ENCODE assay signal across 2 cellular contexts in the genomic region with DNA sequence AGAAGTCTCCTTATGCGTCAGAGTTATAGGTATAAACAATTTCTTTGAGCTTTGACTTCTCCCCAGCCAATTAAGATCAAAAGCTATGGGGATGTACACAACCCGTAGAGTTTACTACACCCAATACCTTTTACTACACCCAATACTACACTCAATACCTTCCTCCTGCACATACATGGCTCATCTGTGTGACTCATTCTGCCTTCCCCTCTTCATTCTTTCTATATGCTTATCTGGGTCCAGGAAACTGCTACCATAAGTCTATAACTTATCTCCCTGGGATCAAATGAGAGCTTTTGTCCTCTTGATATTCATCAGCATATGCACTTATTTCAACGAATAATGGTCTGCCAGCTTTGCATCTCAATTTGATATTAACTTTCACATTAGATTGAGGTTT.
A peak's percentile ranks its signal among the peaks of the same experiment; 100 is the strongest.
TF ChIP-seq lines count a peak whose summit lies in the region.

No MANE protein-coding gene starts in this region.

TF ChIP-seq in K562, 482 proteins besides CTCF, POLR2A, EP300 and RAD21 (continued from another document):
- 0 out of 2 replicates have a peak, but pooled peaks have one; percentile 41 for TF ChIP-seq JUND (IDR thresholded peaks at IDR 0.05; ENCODE audit: borderline replicate concordance, low read depth, low read length)
- no peak for TF ChIP-seq JUND (tag; IDR thresholded peaks at IDR 0.05; ENCODE audit: borderline replicate concordance, low read depth, low read length)
- TF ChIP-seq DACH1 (IDR thresholded peaks at IDR 0.05; ENCODE audit: partially characterized antibody), result no peak
- TF ChIP-seq, protein P1, sequence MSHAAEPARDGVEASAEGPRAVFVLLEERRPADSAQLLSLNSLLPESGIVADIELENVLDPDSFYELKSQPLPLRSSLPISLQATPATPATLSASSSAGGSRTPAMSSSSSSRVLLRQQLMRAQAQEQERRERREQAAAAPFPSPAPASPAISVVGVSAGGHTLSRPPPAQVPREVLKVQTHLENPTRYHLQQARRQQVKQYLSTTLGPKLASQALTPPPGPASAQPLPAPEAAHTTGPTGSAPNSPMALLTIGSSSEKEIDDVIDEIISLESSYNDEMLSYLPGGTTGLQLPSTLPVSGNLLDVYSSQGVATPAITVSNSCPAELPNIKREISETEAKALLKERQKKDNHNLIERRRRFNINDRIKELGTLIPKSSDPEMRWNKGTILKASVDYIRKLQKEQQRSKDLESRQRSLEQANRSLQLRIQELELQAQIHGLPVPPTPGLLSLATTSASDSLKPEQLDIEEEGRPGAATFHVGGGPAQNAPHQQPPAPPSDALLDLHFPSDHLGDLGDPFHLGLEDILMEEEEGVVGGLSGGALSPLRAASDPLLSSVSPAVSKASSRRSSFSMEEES (CRISPR knock-in tag; IDR thresholded peaks at IDR 0.05), result no peak
- TF ChIP-seq FIP1L1 (IDR thresholded peaks at IDR 0.05; ENCODE audit: low read depth, low read length, poor library complexity, severe bottlenecking), result no peak

TF ChIP-seq in GM23338, 12 proteins besides CTCF, POLR2A, EP300 and RAD21 (continued from another document):
- TF ChIP-seq, protein P2, sequence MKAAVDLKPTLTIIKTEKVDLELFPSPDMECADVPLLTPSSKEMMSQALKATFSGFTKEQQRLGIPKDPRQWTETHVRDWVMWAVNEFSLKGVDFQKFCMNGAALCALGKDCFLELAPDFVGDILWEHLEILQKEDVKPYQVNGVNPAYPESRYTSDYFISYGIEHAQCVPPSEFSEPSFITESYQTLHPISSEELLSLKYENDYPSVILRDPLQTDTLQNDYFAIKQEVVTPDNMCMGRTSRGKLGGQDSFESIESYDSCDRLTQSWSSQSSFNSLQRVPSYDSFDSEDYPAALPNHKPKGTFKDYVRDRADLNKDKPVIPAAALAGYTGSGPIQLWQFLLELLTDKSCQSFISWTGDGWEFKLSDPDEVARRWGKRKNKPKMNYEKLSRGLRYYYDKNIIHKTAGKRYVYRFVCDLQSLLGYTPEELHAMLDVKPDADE (IDR thresholded peaks at IDR 0.05), result no peak
- TF ChIP-seq CREB1 (CRISPR knock-in tag; IDR thresholded peaks at IDR 0.05; ENCODE audit: low read depth) (no peak), STAT1 (IDR thresholded peaks at IDR 0.05; ENCODE audit: unreplicated experiment) (no peak), ZNF114 (CRISPR knock-in tag; IDR thresholded peaks at IDR 0.05) (no peak), EZH2 (IDR thresholded peaks at IDR 0.05; ENCODE audit: low read depth, unreplicated experiment) (no peak), JUNB (IDR thresholded peaks at IDR 0.05; ENCODE audit: unreplicated experiment) (no peak), ZNF331 (CRISPR knock-in tag; IDR thresholded peaks at IDR 0.05; ENCODE audit: low read depth) (no peak)
- TF ChIP-seq, protein P3, sequence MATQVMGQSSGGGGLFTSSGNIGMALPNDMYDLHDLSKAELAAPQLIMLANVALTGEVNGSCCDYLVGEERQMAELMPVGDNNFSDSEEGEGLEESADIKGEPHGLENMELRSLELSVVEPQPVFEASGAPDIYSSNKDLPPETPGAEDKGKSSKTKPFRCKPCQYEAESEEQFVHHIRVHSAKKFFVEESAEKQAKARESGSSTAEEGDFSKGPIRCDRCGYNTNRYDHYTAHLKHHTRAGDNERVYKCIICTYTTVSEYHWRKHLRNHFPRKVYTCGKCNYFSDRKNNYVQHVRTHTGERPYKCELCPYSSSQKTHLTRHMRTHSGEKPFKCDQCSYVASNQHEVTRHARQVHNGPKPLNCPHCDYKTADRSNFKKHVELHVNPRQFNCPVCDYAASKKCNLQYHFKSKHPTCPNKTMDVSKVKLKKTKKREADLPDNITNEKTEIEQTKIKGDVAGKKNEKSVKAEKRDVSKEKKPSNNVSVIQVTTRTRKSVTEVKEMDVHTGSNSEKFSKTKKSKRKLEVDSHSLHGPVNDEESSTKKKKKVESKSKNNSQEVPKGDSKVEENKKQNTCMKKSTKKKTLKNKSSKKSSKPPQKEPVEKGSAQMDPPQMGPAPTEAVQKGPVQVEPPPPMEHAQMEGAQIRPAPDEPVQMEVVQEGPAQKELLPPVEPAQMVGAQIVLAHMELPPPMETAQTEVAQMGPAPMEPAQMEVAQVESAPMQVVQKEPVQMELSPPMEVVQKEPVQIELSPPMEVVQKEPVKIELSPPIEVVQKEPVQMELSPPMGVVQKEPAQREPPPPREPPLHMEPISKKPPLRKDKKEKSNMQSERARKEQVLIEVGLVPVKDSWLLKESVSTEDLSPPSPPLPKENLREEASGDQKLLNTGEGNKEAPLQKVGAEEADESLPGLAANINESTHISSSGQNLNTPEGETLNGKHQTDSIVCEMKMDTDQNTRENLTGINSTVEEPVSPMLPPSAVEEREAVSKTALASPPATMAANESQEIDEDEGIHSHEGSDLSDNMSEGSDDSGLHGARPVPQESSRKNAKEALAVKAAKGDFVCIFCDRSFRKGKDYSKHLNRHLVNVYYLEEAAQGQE (IDR thresholded peaks at IDR 0.05; ENCODE audit: unreplicated experiment), result no peak
- TF ChIP-seq, protein P4, sequence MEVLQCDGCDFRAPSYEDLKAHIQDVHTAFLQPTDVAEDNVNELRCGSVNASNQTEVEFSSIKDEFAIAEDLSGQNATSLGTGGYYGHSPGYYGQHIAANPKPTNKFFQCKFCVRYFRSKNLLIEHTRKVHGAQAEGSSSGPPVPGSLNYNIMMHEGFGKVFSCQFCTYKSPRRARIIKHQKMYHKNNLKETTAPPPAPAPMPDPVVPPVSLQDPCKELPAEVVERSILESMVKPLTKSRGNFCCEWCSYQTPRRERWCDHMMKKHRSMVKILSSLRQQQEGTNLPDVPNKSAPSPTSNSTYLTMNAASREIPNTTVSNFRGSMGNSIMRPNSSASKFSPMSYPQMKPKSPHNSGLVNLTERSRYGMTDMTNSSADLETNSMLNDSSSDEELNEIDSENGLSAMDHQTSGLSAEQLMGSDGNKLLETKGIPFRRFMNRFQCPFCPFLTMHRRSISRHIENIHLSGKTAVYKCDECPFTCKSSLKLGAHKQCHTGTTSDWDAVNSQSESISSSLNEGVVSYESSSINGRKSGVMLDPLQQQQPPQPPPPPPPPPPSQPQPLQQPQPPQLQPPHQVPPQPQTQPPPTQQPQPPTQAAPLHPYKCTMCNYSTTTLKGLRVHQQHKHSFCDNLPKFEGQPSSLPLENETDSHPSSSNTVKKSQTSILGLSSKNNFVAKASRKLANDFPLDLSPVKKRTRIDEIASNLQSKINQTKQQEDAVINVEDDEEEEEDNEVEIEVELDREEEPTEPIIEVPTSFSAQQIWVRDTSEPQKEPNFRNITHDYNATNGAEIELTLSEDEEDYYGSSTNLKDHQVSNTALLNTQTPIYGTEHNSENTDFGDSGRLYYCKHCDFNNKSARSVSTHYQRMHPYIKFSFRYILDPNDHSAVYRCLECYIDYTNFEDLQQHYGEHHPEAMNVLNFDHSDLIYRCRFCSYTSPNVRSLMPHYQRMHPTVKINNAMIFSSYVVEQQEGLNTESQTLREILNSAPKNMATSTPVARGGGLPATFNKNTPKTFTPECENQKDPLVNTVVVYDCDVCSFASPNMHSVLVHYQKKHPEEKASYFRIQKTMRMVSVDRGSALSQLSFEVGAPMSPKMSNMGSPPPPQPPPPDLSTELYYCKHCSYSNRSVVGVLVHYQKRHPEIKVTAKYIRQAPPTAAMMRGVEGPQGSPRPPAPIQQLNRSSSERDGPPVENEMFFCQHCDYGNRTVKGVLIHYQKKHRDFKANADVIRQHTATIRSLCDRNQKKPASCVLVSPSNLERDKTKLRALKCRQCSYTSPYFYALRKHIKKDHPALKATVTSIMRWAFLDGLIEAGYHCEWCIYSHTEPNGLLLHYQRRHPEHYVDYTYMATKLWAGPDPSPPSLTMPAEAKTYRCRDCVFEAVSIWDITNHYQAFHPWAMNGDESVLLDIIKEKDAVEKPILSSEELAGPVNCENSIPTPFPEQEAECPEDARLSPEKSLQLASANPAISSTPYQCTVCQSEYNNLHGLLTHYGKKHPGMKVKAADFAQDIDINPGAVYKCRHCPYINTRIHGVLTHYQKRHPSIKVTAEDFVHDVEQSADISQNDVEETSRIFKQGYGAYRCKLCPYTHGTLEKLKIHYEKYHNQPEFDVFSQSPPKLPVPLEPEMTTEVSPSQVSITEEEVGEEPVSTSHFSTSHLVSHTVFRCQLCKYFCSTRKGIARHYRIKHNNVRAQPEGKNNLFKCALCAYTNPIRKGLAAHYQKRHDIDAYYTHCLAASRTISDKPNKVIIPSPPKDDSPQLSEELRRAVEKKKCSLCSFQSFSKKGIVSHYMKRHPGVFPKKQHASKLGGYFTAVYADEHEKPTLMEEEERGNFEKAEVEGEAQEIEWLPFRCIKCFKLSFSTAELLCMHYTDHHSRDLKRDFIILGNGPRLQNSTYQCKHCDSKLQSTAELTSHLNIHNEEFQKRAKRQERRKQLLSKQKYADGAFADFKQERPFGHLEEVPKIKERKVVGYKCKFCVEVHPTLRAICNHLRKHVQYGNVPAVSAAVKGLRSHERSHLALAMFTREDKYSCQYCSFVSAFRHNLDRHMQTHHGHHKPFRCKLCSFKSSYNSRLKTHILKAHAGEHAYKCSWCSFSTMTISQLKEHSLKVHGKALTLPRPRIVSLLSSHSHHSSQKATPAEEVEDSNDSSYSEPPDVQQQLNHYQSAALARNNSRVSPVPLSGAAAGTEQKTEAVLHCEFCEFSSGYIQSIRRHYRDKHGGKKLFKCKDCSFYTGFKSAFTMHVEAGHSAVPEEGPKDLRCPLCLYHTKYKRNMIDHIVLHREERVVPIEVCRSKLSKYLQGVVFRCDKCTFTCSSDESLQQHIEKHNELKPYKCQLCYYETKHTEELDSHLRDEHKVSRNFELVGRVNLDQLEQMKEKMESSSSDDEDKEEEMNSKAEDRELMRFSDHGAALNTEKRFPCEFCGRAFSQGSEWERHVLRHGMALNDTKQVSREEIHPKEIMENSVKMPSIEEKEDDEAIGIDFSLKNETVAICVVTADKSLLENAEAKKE (CRISPR knock-in tag; IDR thresholded peaks at IDR 0.05), result no peak
